ENCODE assay signal across 1 cellular context in genomic region chr4:154911608-154912098, GRCh38.
TF ChIP-seq lines count a peak whose summit lies in the region.

No MANE protein-coding gene starts in this region.

TF ChIP-seq in GM23338, 12 proteins besides CTCF, POLR2A, EP300 and RAD21 (continued from another document):
- TF ChIP-seq ZNF462 (CRISPR knock-in tag; IDR thresholded peaks at IDR 0.05) (no peak), ZNF114 (CRISPR knock-in tag; IDR thresholded peaks at IDR 0.05) (no peak), EZH2 (IDR thresholded peaks at IDR 0.05; ENCODE audit: low read depth, unreplicated experiment) (no peak), CREB1 (CRISPR knock-in tag; IDR thresholded peaks at IDR 0.05; ENCODE audit: low read depth) (no peak), ETS1 (IDR thresholded peaks at IDR 0.05) (no peak)
